Comparison of ENCODE assay signal across 1 cellular context in genomic region chr19:12840091-12841079, GRCh38.
TF ChIP-seq lines count a peak whose summit lies in the region.

No MANE protein-coding gene starts in this region.

TF ChIP-seq in HepG2, 621 proteins besides CTCF, POLR2A, EP300 and RAD21:
- 0 out of 2 replicates have a peak, but pooled peaks have one; percentile 11 for TF ChIP-seq ZMYM3 (CRISPR knock-in tag; IDR thresholded peaks at IDR 0.05)
- no peak for TF ChIP-seq KDM5A (IDR thresholded peaks at IDR 0.05; ENCODE audit: borderline replicate concordance, low read length)
